In genomic region chr1:234466945-234467344, GRCh38 we compare ENCODE assay signal across 17 cellular contexts. TPM values are rescaled to one million over a fixed set of nuclear protein-coding genes. Genes with fewer than 3 reads are reported as not detected.
DNase-seq lines count a peak whose midpoint lies in the region; TF ChIP-seq lines count a peak whose summit lies in the region.
"Had no signal": no experiment of that assay in that cellular context is flagged by ENCODE, and none has a peak within 500 bp of the region (broad histone marks: within the 10 kb centered on the region; RNA-seq: fewer than 3 reads in every experiment).

No MANE protein-coding gene starts in this region.

- POLR2A ChIA-PET in HEK293 (lab: Yijun Ruan, JAX) (no interaction called here), MCF 10A (lab: Yijun Ruan, JAX) (interaction anchor here (0.6 to 3.8 kb wide), 10 partner anchors 8 to 1315 kb away, joined by 3 to 29 read pairs (median 5); partner anchors contain the start of genes COA6 and TARBP1)

- peaks cover 89% of the 10 kb centered on the region for H3K36me3 Mint-ChIP-seq in MCF 10A (ENCODE audit: insufficient read depth, unreplicated experiment)

- H3K9me3 Mint-ChIP-seq in MCF 10A (ENCODE audit: unreplicated experiment), result no peaks in the 10 kb centered on the region
- H3K9me3 Mint-ChIP-seq: CD14-positive monocyte; CD4-positive, alpha-beta memory T cell; CD4-positive, CD25-positive, alpha-beta regulatory T cell; CD8-positive, alpha-beta memory T cell had no signal

- no peaks in the 10 kb centered on the region for H3K27me3 Mint-ChIP-seq in MCF 10A (ENCODE audit: insufficient read depth, unreplicated experiment)
- H3K27me3 Mint-ChIP-seq: CD4-positive, alpha-beta memory T cell; CD4-positive, CD25-positive, alpha-beta regulatory T cell; CD8-positive, alpha-beta memory T cell had no signal

- H3K9me3 ChIP-seq in HEK293 (ENCODE audit: control insufficient read depth, insufficient read depth, low read depth, low read length) (no peaks in the 10 kb centered on the region), stomach (no peaks in the 10 kb centered on the region)
- H3K9me3 ChIP-seq: BE2C, BLaER1 had no signal

- WGBS in stomach, 5 donors, result 96 to 99% (median 97%) methylated on average over 6 of the region's 6 CpGs

- DNase-seq in RKO (ENCODE audit: low spot score), result peak; percentile 8
- DNase-seq in DMS 273 (lab: John Stamatoyannopoulos, UW; ENCODE audit: unreplicated experiment), result no peak
- no peak for DNase-seq in MCF 10A (ENCODE audit: unreplicated experiment)
- DNase-seq in stomach, result no peak
- DNase-seq: 8988T; ACHN; BE2C; C1 segment of cervical spinal cord; CD4-positive, alpha-beta memory T cell; CD4-positive, CD25-positive, alpha-beta regulatory T cell; CD8-positive, alpha-beta memory T cell; COR-L47; DMS79 treated with DMSO at 0.1 percent for 48 hours; GF-D8 had no signal

- CTCF ChIA-PET in HEK293 (lab: Yijun Ruan, JAX) (interaction anchor here (1.0 to 2.3 kb wide), 5 partner anchors 8 to 342 kb away, joined by 3 to 6 read pairs (median 4); no protein-coding TSS in a partner anchor), MCF 10A (lab: Yijun Ruan, JAX) (interaction anchor here (0.8 to 1.1 kb wide), 5 partner anchors 9 to 981 kb away, joined by 3 to 6 read pairs (median 3); no protein-coding TSS in a partner anchor)

- no peak overlapping the region for H3K4me3 Mint-ChIP-seq in MCF 10A (ENCODE audit: unreplicated experiment)
- H3K4me3 Mint-ChIP-seq: CD14-positive monocyte; CD4-positive, alpha-beta memory T cell; CD4-positive, CD25-positive, alpha-beta regulatory T cell; CD8-positive, alpha-beta memory T cell had no signal

- H3K27ac ChIP-seq in HEK293 (ENCODE audit: extremely low read depth, low read depth, low read length), result no peak overlapping the region
- no peak overlapping the region for H3K27ac ChIP-seq in stomach
- H3K27ac ChIP-seq: BLaER1 had no signal

- no peak for TF ChIP-seq CTCF in HEK293 (tag by site-specific recombination; IDR thresholded peaks at IDR 0.05)
- TF ChIP-seq CTCF in MCF 10A (IDR thresholded peaks at IDR 0.05; ENCODE audit: unreplicated experiment), result no peak
- no peak for TF ChIP-seq CTCF in stomach (IDR thresholded peaks at IDR 0.05)

- intact Hi-C loops in MCF 10A (cut with micrococcal nuclease) (no loop called here), stomach (cut with DNase I; ENCODE audit: low total_unique reads) (no loop called here)

- H3K36me3 ChIP-seq in HEK293 (ENCODE audit: control insufficient read depth in 2 of 2, insufficient read depth in 1 of 2, low read length in 2 of 2), result peaks cover 46 to 51% of the 10 kb centered on the region in 2 experiments
- peaks cover 0 to 51% (median 44%) of the 10 kb centered on the region in 4 donors for H3K36me3 ChIP-seq in stomach

- TF ChIP-seq POLR2A in stomach (IDR thresholded peaks at IDR 0.05), result no peak

- H3K27ac Mint-ChIP-seq in MCF 10A (ENCODE audit: low read depth, unreplicated experiment), result no peak overlapping the region
- H3K27ac Mint-ChIP-seq: CD4-positive, alpha-beta memory T cell; CD4-positive, CD25-positive, alpha-beta regulatory T cell; CD8-positive, alpha-beta memory T cell had no signal

- no peaks in the 10 kb centered on the region for H3K27me3 ChIP-seq in stomach
- H3K27me3 ChIP-seq: BE2C, BLaER1 had no signal

- BruUV-seq in MCF 10A (replicated peaks; lab: Mats Ljungman, UMichigan), result no TSS peak

- no peak overlapping the region for H3K4me3 ChIP-seq in HEK293 (ENCODE audit: low read depth, low read length)
- no peak overlapping the region for H3K4me3 ChIP-seq in stomach
- H3K4me3 ChIP-seq: BLaER1 had no signal

- no peaks in the 10 kb centered on the region for H3K4me1 ChIP-seq in HEK293 (ENCODE audit: control insufficient read depth, insufficient read depth, low read length)
- no peaks in the 10 kb centered on the region for H3K4me1 ChIP-seq in stomach
- H3K4me1 ChIP-seq: BE2C, BLaER1 had no signal

- TF ChIP-seq EP300 in stomach (IDR thresholded peaks at IDR 0.05), result no peak

- H3K4me1 Mint-ChIP-seq in MCF 10A (ENCODE audit: insufficient read depth, unreplicated experiment), result no peaks in the 10 kb centered on the region
- H3K4me1 Mint-ChIP-seq: CD14-positive monocyte had no signal

TF ChIP-seq in HEK293, 187 proteins besides CTCF, POLR2A, EP300 and RAD21:
- peak; percentile 31; the same call in 1 of the 2 replicates for TF ChIP-seq ZNF10 (tag by site-specific recombination; IDR thresholded peaks at IDR 0.05)
- TF ChIP-seq OVOL3 (tag by site-specific recombination; IDR thresholded peaks at IDR 0.05), result no peak
- no peak for TF ChIP-seq ZNF837 (tag by site-specific recombination; IDR thresholded peaks at IDR 0.05)

RNA-seq across cellular contexts. Expression of gene TARBP1, which starts 12.0 kb away (rescaled TPM):
- total RNA-seq in MCF 10A (2022) (45.5 and 52.5 TPM in 2 replicates), stomach (10 to 100 TPM; 14.0 to 63.2 (median 53.9) TPM)
- 10 to 100 TPM in 1 of 3 donors, 1 to 10 TPM in 2; 5.7 to 34.7 (median 9.0) TPM for polyA plus RNA-seq in stomach
